8 cellular contexts compared by ENCODE assay signal in genomic region chr20:35698298-35699126, GRCh38. TPM values are rescaled to one million over a fixed set of nuclear protein-coding genes. Genes with fewer than 3 reads are reported as not detected.
DNase-seq lines count a peak whose midpoint lies in the region; ATAC-seq and TF ChIP-seq lines count a peak whose summit lies in the region.

No MANE protein-coding gene starts in this region.

- H3K9me3 ChIP-seq in BE2C, result no peaks in the 10 kb centered on the region
- no peaks in the 10 kb centered on the region for H3K9me3 ChIP-seq in HUES64 (ENCODE audit: insufficient read depth, low read depth, low read length)

- peaks cover 34% of the 10 kb centered on the region for H3K36me3 Mint-ChIP-seq in activated T-helper 1 cell treated with anti-CD3 and anti-CD28 coated beads, Interleukin-12 subunit alpha, Interleukin-12 subunit beta, Interleukin-2, Interleukin-4 antibody, amounts not matched to agents 30 ng/mL and 10 ng/mL and 1 ng/mL, durations not matched to agents 14 hours and 24 hours and 36 hours (ENCODE audit: low read depth)

- peak overlapping the region; percentile 89 for H3K4me3 ChIP-seq in BE2C (ENCODE audit: low read depth, low read length)
- peak overlapping the region; percentile 93 for H3K4me3 ChIP-seq in HUES64 (ENCODE audit: low read length)
- peak overlapping the region; percentile 91 for H3K4me3 ChIP-seq in rectal smooth muscle tissue (ENCODE audit: low read length)

- H3K27me3 Mint-ChIP-seq in activated T-helper 1 cell treated with anti-CD3 and anti-CD28 coated beads, Interleukin-12 subunit alpha, Interleukin-12 subunit beta, Interleukin-2, Interleukin-4 antibody, amounts not matched to agents 30 ng/mL and 10 ng/mL and 1 ng/mL, durations not matched to agents 14 hours and 24 hours and 36 hours (ENCODE audit: insufficient read depth), result no peaks in the 10 kb centered on the region

- H3K9ac ChIP-seq in HUES64 (ENCODE audit: low read depth, low read length) (peak overlapping the region; percentile 95), rectal smooth muscle tissue (ENCODE audit: low read length) (peak overlapping the region; percentile 64)

- H3K27ac ChIP-seq in HUES64 (ENCODE audit: low read depth, low read length) (peak overlapping the region; percentile 58; the same call in 1 of the 2 replicates), rectal smooth muscle tissue (ENCODE audit: low read depth, low read length) (peak overlapping the region; percentile 90)

- in situ Hi-C loops in KBM-7 (cut with MboI; ENCODE audit: low pct_unique_long_range_greater_than_20kb, low sequenced_read_pairs), result no loop called here

- peak; percentile 43 for DNase-seq in BE2C
- DNase-seq in activated T-helper 1 cell treated with anti-CD3 and anti-CD28 coated beads, Interleukin-12 subunit alpha, Interleukin-12 subunit beta, Interleukin-2, Interleukin-4 antibody, amounts not matched to agents 30 ng/mL and 10 ng/mL and 1 ng/mL, durations not matched to agents 14 hours and 24 hours and 36 hours (ENCODE audit: low spot score), result no peak
- DNase-seq in left cardiac atrium, result no peak
- no peak for DNase-seq in KBM-7
- no peak for DNase-seq in NCI-H187 (lab: John Stamatoyannopoulos, UW)

- ATAC-seq in GM19328 (IDR thresholded peaks at IDR 0.05; ENCODE audit: unreplicated experiment) (peak; percentile 12), left cardiac atrium (peak; percentile 42 to 53)

- no peaks in the 10 kb centered on the region for H3K4me1 ChIP-seq in BE2C
- H3K4me1 ChIP-seq in HUES64 (ENCODE audit: insufficient read depth, low read length), result peaks cover 8% of the 10 kb centered on the region; the same call in 1 of the 2 replicates
- H3K4me1 ChIP-seq in rectal smooth muscle tissue (ENCODE audit: control insufficient read depth, insufficient read depth, low read length), result peaks cover 11% of the 10 kb centered on the region

- TF ChIP-seq CTCF in BE2C (IDR thresholded peaks at IDR 0.05; ENCODE audit: low read depth, low read length), result no peak

- peaks cover 33% of the 10 kb centered on the region for H3K4me1 Mint-ChIP-seq in activated T-helper 1 cell treated with anti-CD3 and anti-CD28 coated beads, Interleukin-12 subunit alpha, Interleukin-12 subunit beta, Interleukin-2, Interleukin-4 antibody, amounts not matched to agents 30 ng/mL and 10 ng/mL and 1 ng/mL, durations not matched to agents 14 hours and 24 hours and 36 hours (ENCODE audit: low read depth)

- no peaks in the 10 kb centered on the region for H3K9me3 Mint-ChIP-seq in activated T-helper 1 cell treated with anti-CD3 and anti-CD28 coated beads, Interleukin-12 subunit alpha, Interleukin-12 subunit beta, Interleukin-2, Interleukin-4 antibody, amounts not matched to agents 30 ng/mL and 10 ng/mL and 1 ng/mL, durations not matched to agents 14 hours and 24 hours and 36 hours

- H3K27me3 ChIP-seq in BE2C, result no peaks in the 10 kb centered on the region
- H3K27me3 ChIP-seq in HUES64 (ENCODE audit: insufficient read depth, low read length), result no peaks in the 10 kb centered on the region
- H3K27me3 ChIP-seq in rectal smooth muscle tissue (ENCODE audit: control insufficient read depth, insufficient read depth, low read length), result no peaks in the 10 kb centered on the region

- H3K27ac Mint-ChIP-seq in activated T-helper 1 cell treated with anti-CD3 and anti-CD28 coated beads, Interleukin-12 subunit alpha, Interleukin-12 subunit beta, Interleukin-2, Interleukin-4 antibody, amounts not matched to agents 30 ng/mL and 10 ng/mL and 1 ng/mL, durations not matched to agents 14 hours and 24 hours and 36 hours, result peak overlapping the region; percentile 86

- H3K36me3 ChIP-seq in BE2C (peaks cover 29% of the 10 kb centered on the region), HUES64 (ENCODE audit: insufficient read depth, low read length) (peaks cover 37% of the 10 kb centered on the region), rectal smooth muscle tissue (ENCODE audit: control insufficient read depth, insufficient read depth, low read length) (peaks cover 6% of the 10 kb centered on the region)

- 10% methylated on average over 37 of the region's 37 CpGs for WGBS in HUES64

- intact Hi-C loops in activated T-helper 1 cell treated with anti-CD3 and anti-CD28 coated beads, Interleukin-12 subunit alpha, Interleukin-12 subunit beta, Interleukin-2, Interleukin-4 antibody, amounts not matched to agents 30 ng/mL and 10 ng/mL and 1 ng/mL, durations not matched to agents 14 hours and 24 hours and 36 hours (cut with micrococcal nuclease), result loop anchor here (1.0 to 5.0 kb wide), 10 partner anchors 14 to 256 kb away; partner anchors contain the start of genes CPNE1, ERGIC3, PHF20 and RBM12
- intact Hi-C loops in left cardiac atrium (cut with DNase I), result no loop called here

- H3K4me3 Mint-ChIP-seq in activated T-helper 1 cell treated with anti-CD3 and anti-CD28 coated beads, Interleukin-12 subunit alpha, Interleukin-12 subunit beta, Interleukin-2, Interleukin-4 antibody, amounts not matched to agents 30 ng/mL and 10 ng/mL and 1 ng/mL, durations not matched to agents 14 hours and 24 hours and 36 hours, result peak overlapping the region; percentile 92

RNA-seq across cellular contexts. Expression of gene NFS1, which starts 0.6 kb away (rescaled TPM):
- 21.3 TPM for polyA plus RNA-seq in BE2C (2012; ENCODE audit: insufficient read depth, insufficient read length, low read depth)
- 20.2 TPM for polyA plus RNA-seq in HUES64 (2013, experiment 1 of 2)
- 22.0 TPM for polyA plus RNA-seq in HUES64 (2013, experiment 2 of 2)
- 35.7 and 36.2 TPM in 2 replicates for total RNA-seq in activated T-helper 1 cell treated with anti-CD3 and anti-CD28 coated beads, Interleukin-12 subunit alpha, Interleukin-12 subunit beta, Interleukin-2, Interleukin-4 antibody, amounts not matched to agents 30 ng/mL and 10 ng/mL and 1 ng/mL, durations not matched to agents 14 hours and 24 hours and 36 hours
- total RNA-seq in left cardiac atrium, result 10 to 100 TPM; 33.6 to 36.8 TPM

RNA-seq across cellular contexts. Expression of gene ROMO1, which starts 0.7 kb away (rescaled TPM):
- 382 TPM for polyA plus RNA-seq in BE2C (2012; ENCODE audit: insufficient read depth, insufficient read length, low read depth)
- polyA plus RNA-seq in HUES64 (2013, experiment 1 of 2), result 198 TPM
- 183 TPM for polyA plus RNA-seq in HUES64 (2013, experiment 2 of 2)
- total RNA-seq in activated T-helper 1 cell treated with anti-CD3 and anti-CD28 coated beads, Interleukin-12 subunit alpha, Interleukin-12 subunit beta, Interleukin-2, Interleukin-4 antibody, amounts not matched to agents 30 ng/mL and 10 ng/mL and 1 ng/mL, durations not matched to agents 14 hours and 24 hours and 36 hours, result 80.3 and 95.6 TPM in 2 replicates
- total RNA-seq in left cardiac atrium, result 100 to 1,000 TPM; 172 to 184 TPM

RNA-seq across cellular contexts. Expression of gene CPNE1, which starts 33.8 kb away (rescaled TPM):
- 549 TPM for polyA plus RNA-seq in BE2C (2012; ENCODE audit: insufficient read depth, insufficient read length, low read depth)
- 186 TPM for polyA plus RNA-seq in HUES64 (2013, experiment 1 of 2)
- polyA plus RNA-seq in HUES64 (2013, experiment 2 of 2), result 211 TPM
- 304 and 308 TPM in 2 replicates for total RNA-seq in activated T-helper 1 cell treated with anti-CD3 and anti-CD28 coated beads, Interleukin-12 subunit alpha, Interleukin-12 subunit beta, Interleukin-2, Interleukin-4 antibody, amounts not matched to agents 30 ng/mL and 10 ng/mL and 1 ng/mL, durations not matched to agents 14 hours and 24 hours and 36 hours
- total RNA-seq in left cardiac atrium, result 10 to 100 TPM; 69.1 to 84.1 TPM

RNA-seq across cellular contexts. Expression of gene RBM12, which starts 33.8 kb away (rescaled TPM):
- polyA plus RNA-seq in BE2C (2012; ENCODE audit: insufficient read depth, insufficient read length, low read depth), result 41.7 TPM
- polyA plus RNA-seq in HUES64 (2013, experiment 1 of 2), result 84.8 TPM
- polyA plus RNA-seq in HUES64 (2013, experiment 2 of 2), result 106 TPM
- 151 and 168 TPM in 2 replicates for total RNA-seq in activated T-helper 1 cell treated with anti-CD3 and anti-CD28 coated beads, Interleukin-12 subunit alpha, Interleukin-12 subunit beta, Interleukin-2, Interleukin-4 antibody, amounts not matched to agents 30 ng/mL and 10 ng/mL and 1 ng/mL, durations not matched to agents 14 hours and 24 hours and 36 hours
- total RNA-seq in left cardiac atrium, result 10 to 100 TPM; 44.6 to 62.7 TPM

RNA-seq across cellular contexts. Expression of gene RBM39, which starts 43.5 kb away (rescaled TPM):
- polyA plus RNA-seq in BE2C (2012; ENCODE audit: insufficient read depth, insufficient read length, low read depth), result 283 TPM
- polyA plus RNA-seq in HUES64 (2013, experiment 1 of 2), result 130 TPM
- 138 TPM for polyA plus RNA-seq in HUES64 (2013, experiment 2 of 2)
- total RNA-seq in activated T-helper 1 cell treated with anti-CD3 and anti-CD28 coated beads, Interleukin-12 subunit alpha, Interleukin-12 subunit beta, Interleukin-2, Interleukin-4 antibody, amounts not matched to agents 30 ng/mL and 10 ng/mL and 1 ng/mL, durations not matched to agents 14 hours and 24 hours and 36 hours, result 349 and 357 TPM in 2 replicates
- 100 to 1,000 TPM; 143 to 172 TPM for total RNA-seq in left cardiac atrium
